Comparison of ENCODE assay signal across 11 cellular contexts in genomic region chr3:14423197-14423743, GRCh38. TPM values are rescaled to one million over a fixed set of nuclear protein-coding genes. Genes with fewer than 3 reads are reported as not detected.
A peak's percentile ranks its signal among the peaks of the same experiment; 100 is the strongest.
DNase-seq lines count a peak whose midpoint lies in the region; ATAC-seq, FAIRE-seq and TF ChIP-seq lines count a peak whose summit lies in the region.
"Had no signal": no experiment of that assay in that cellular context is flagged by ENCODE, and none has a peak within 500 bp of the region (broad histone marks: within the 10 kb centered on the region; RNA-seq: fewer than 3 reads in every experiment).

No MANE protein-coding gene starts in this region.

- TF ChIP-seq CTCF in foreskin keratinocyte (conservative IDR thresholded peaks at IDR 0.05) (no peak), BE2C (IDR thresholded peaks at IDR 0.05; ENCODE audit: low read depth, low read length) (no peak)

- peaks cover 62% of the 10 kb centered on the region for H3K4me1 Mint-ChIP-seq in activated CD4-positive, alpha-beta T cell treated with anti-CD3 and anti-CD28 coated beads for 36 hours
- peaks cover 60 to 76% (median 73%) of the 10 kb centered on the region in 3 donors for H3K4me1 Mint-ChIP-seq in T-cell

- no peak for FAIRE-seq in small intestine (lab: Jason Lieb, UNC)
- FAIRE-seq: HTR-8/SVneo had no signal

- H3K27ac ChIP-seq in foreskin keratinocyte (no peak overlapping the region), small intestine (ENCODE audit: low read depth in 1 of 2, low read length in 1 of 2) (peak overlapping the region; percentile 12 to 47)
- H3K27ac ChIP-seq: gastroesophageal sphincter had no signal

- WGBS in small intestine, 3 donors, result 21 to 66% (median 46%) methylated on average over 2 of the region's 2 CpGs

- no peaks in the 10 kb centered on the region for H3K4me1 ChIP-seq in foreskin keratinocyte
- H3K4me1 ChIP-seq in small intestine (ENCODE audit: control insufficient read depth in 2 of 2, insufficient read depth in 1 of 2, low read depth in 1 of 2, low read length in 1 of 2), result peaks cover 5 to 9% of the 10 kb centered on the region in 2 donors
- no peaks in the 10 kb centered on the region for H3K4me1 ChIP-seq in BE2C

- DNase-seq in activated CD4-positive, alpha-beta T cell treated with anti-CD3 and anti-CD28 coated beads for 36 hours, result no peak
- no peak for DNase-seq in activated CD4-positive, alpha-beta T cell treated with anti-CD3 and anti-CD28 coated beads for 1 hour
- DNase-seq in T-cell (no peak), foreskin keratinocyte (peak; percentile 54 to 68), small intestine (peak; percentile 81), BE2C (no peak), SHP77 treated with DMSO at 0.1 percent for 48 hours (lab: John Stamatoyannopoulos, UW) (no peak), NCI-H1694 treated with DMSO at 0.1 percent for 48 hours (lab: John Stamatoyannopoulos, UW) (no peak)
- DNase-seq: activated CD8-positive, alpha-beta memory T cell treated with anti-CD3 and anti-CD28 coated beads, Interleukin-2, amount 50 U/mL, for 4 hours had no signal

- POLR2A ChIA-PET in activated CD4-positive, alpha-beta T cell treated with anti-CD3 and anti-CD28 coated beads for 36 hours (lab: Charles Lee), result no interaction called here
- POLR2A ChIA-PET in T-cell (lab: Charles Lee), result no interaction called here

- no peak overlapping the region for H3K4me3 ChIP-seq in small intestine (ENCODE audit: low read depth in 1 of 2, low read length in 2 of 2)
- H3K4me3 ChIP-seq in BE2C (ENCODE audit: low read depth, low read length), result no peak overlapping the region
- H3K4me3 ChIP-seq: gastroesophageal sphincter had no signal

- intact Hi-C loops in activated CD4-positive, alpha-beta T cell treated with anti-CD3 and anti-CD28 coated beads for 36 hours (cut with DNase I, micrococcal nuclease), result loop anchor here (10.0 kb wide), 2 partner anchors 232 to 672 kb away; partner anchors contain the start of genes CCDC174 (in 1 of the 2) and RBSN (in 1 of the 2)

- H3K27me3 ChIP-seq in foreskin keratinocyte (no peaks in the 10 kb centered on the region), small intestine (ENCODE audit: control insufficient read depth in 2 of 2, insufficient read depth in 2 of 2, low read length in 2 of 2) (no peaks in the 10 kb centered on the region), BE2C (no peaks in the 10 kb centered on the region)
- H3K27me3 ChIP-seq: gastroesophageal sphincter had no signal

- no peaks in the 10 kb centered on the region for H3K9me3 Mint-ChIP-seq in activated CD4-positive, alpha-beta T cell treated with anti-CD3 and anti-CD28 coated beads for 36 hours (ENCODE audit: low read depth)
- no peaks in the 10 kb centered on the region for H3K9me3 Mint-ChIP-seq in T-cell

- peaks cover 13% of the 10 kb centered on the region for H3K36me3 Mint-ChIP-seq in activated CD4-positive, alpha-beta T cell treated with anti-CD3 and anti-CD28 coated beads for 36 hours (ENCODE audit: low read depth)
- H3K36me3 Mint-ChIP-seq in T-cell, result peaks cover 7% of the 10 kb centered on the region

- no peaks in the 10 kb centered on the region for H3K27me3 Mint-ChIP-seq in activated CD4-positive, alpha-beta T cell treated with anti-CD3 and anti-CD28 coated beads for 36 hours
- H3K27me3 Mint-ChIP-seq in T-cell, result no peaks in the 10 kb centered on the region

- H3K4me3 Mint-ChIP-seq in activated CD4-positive, alpha-beta T cell treated with anti-CD3 and anti-CD28 coated beads for 36 hours, result no peak overlapping the region
- peak overlapping the region in 1 of 3 donors; percentile 74 for H3K4me3 Mint-ChIP-seq in T-cell

- H3K36me3 ChIP-seq in small intestine (ENCODE audit: control insufficient read depth in 2 of 2, insufficient read depth in 2 of 2, low read length in 2 of 2) (no peaks in the 10 kb centered on the region), BE2C (0 out of 2 replicates have a peak, but pooled peaks cover 4% of the 10 kb centered on the region)
- H3K36me3 ChIP-seq: gastroesophageal sphincter had no signal

- ATAC-seq in activated CD4-positive, alpha-beta T cell treated with anti-CD3 and anti-CD28 coated beads for 36 hours, result peak; percentile 20
- ATAC-seq in T-cell (replicated peaks in 1 of 4) (no peak), foreskin keratinocyte (peak; percentile 36)
- ATAC-seq: gastroesophageal sphincter had no signal

- no peaks in the 10 kb centered on the region for H3K9me3 ChIP-seq in small intestine (ENCODE audit: control insufficient read depth, low read depth)
- H3K9me3 ChIP-seq in BE2C, result no peaks in the 10 kb centered on the region
- H3K9me3 ChIP-seq: gastroesophageal sphincter had no signal

- H3K27ac Mint-ChIP-seq in activated CD4-positive, alpha-beta T cell treated with anti-CD3 and anti-CD28 coated beads for 36 hours, result peak overlapping the region; percentile 87
- H3K27ac Mint-ChIP-seq in T-cell, result peak overlapping the region; percentile 99

- CTCF ChIA-PET in activated CD4-positive, alpha-beta T cell treated with anti-CD3 and anti-CD28 coated beads for 36 hours (lab: Charles Lee), result no interaction called here
- CTCF ChIA-PET in T-cell (lab: Charles Lee), result no interaction called here

RNA-seq across cellular contexts. Expression of gene SLC6A6, which starts 20.9 kb away (rescaled TPM):
- total RNA-seq in activated CD4-positive, alpha-beta T cell treated with anti-CD3 and anti-CD28 coated beads for 36 hours, result 10 to 100 TPM; 51.7 to 54.2 TPM
- total RNA-seq in T-cell (10 to 100 TPM; 49.3 to 72.5 (median 63.6) TPM), foreskin keratinocyte (13.6 and 14.8 TPM in 2 replicates)
- polyA plus RNA-seq in foreskin keratinocyte (4.7 and 5.0 TPM in 2 replicates), small intestine (10 to 100 TPM in 1 of 3 donors, 1 to 10 TPM in 2; 6.9 to 10.8 (median 8.6) TPM)
- 12.8 TPM for polyA plus RNA-seq in BE2C (2012; ENCODE audit: insufficient read depth, insufficient read length, low read depth)

Comparison
In these comparisons a context has a peak if more than half of its experiments do, and no peak if none do; other contexts are left out.
1. ATAC-seq: peak in activated CD4-positive, alpha-beta T cell treated with anti-CD3 and anti-CD28 coated beads for 36 hours (single experiment) and foreskin keratinocyte (single experiment); none in T-cell (0 of 4).
2. DNase-seq: peak in foreskin keratinocyte (2 of 2) and small intestine (single experiment); none in activated CD4-positive, alpha-beta T cell treated with anti-CD3 and anti-CD28 coated beads for 36 hours (single experiment), activated CD4-positive, alpha-beta T cell treated with anti-CD3 and anti-CD28 coated beads for 1 hour (single experiment), T-cell (0 of 34), BE2C (single experiment), SHP77 treated with DMSO at 0.1 percent for 48 hours (single experiment) and NCI-H1694 treated with DMSO at 0.1 percent for 48 hours (single experiment).